In the genomic region with DNA sequence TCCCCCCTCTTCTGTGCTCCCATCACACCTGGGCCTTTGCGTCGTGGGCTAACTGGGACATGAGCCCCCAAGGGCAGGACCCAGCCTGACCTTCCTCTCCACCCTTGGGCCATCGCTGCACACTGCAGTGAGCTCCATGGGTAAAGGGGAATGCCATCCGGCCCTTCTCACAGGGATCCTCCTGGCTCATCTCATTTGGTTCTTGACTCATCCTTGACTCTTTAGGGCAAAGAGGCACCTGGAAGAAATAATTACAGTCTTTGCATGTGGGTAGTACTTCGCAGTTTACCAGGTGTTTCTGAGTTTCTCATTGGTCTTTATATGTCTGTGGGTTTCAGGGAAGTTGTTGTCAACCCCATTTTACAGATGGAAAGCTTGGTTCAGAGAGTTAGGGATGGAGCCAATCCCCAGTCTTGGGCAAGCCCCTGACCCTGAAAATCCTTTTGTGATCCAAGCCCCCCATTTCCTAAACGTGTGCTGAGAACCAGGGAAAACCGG, we compare ENCODE assay signal across 10 cellular contexts. TPM values are rescaled to one million over a fixed set of nuclear protein-coding genes. Genes with fewer than 3 reads are reported as not detected.
DNase-seq lines count a peak whose midpoint lies in the region; ATAC-seq lines count a peak whose summit lies in the region.
"Had no signal": no experiment of that assay in that cellular context is flagged by ENCODE, and none has a peak within 500 bp of the region (broad histone marks: within the 10 kb centered on the region; RNA-seq: fewer than 3 reads in every experiment).

No MANE protein-coding gene starts in this region.

- no peak overlapping the region for H4K8ac ChIP-seq in neuronal stem cell (ENCODE audit: low read depth, low read length)

- WGBS in neuronal stem cell (ENCODE audit: extremely low coverage in 2 of 2, insufficient read length in 2 of 2, insufficient replicate concordance in 1 of 2), 2 donors: no CpG with 5 or more reads among the region's 7 CpGs

- no peak overlapping the region for H4K91ac ChIP-seq in neuronal stem cell (ENCODE audit: low read depth, low read length, poor library complexity)

- H3K4me3 ChIP-seq in Jurkat, Clone E6-1 (ENCODE audit: low read length): peak overlapping the region; percentile 63
- no peak overlapping the region for H3K4me3 ChIP-seq in neuronal stem cell (ENCODE audit: low read length in 2 of 2)

- peaks cover 10% of the 10 kb centered on the region for H3K27me3 Mint-ChIP-seq in T-helper 1 cell treated with Interleukin-12 subunit alpha and Interleukin-12 subunit beta and Interleukin-4 antibody, amounts not matched to agents 30 μg/mL and 1 μg/mL, for 36 hours (ENCODE audit: low read depth)
- H3K27me3 Mint-ChIP-seq in activated naive CD8-positive, alpha-beta T cell treated with anti-CD3 and anti-CD28 coated beads, Interleukin-2, amount 50 U/mL, for 24 hours: no peaks in the 10 kb centered on the region

- ATAC-seq in activated naive CD8-positive, alpha-beta T cell treated with anti-CD3 and anti-CD28 coated beads, Interleukin-2, amount 50 U/mL, for 24 hours: peak; percentile 6
- ATAC-seq in esophagus mucosa: no peak

- H3K9me3 Mint-ChIP-seq in T-helper 1 cell treated with Interleukin-12 subunit alpha and Interleukin-12 subunit beta and Interleukin-4 antibody, amounts not matched to agents 30 μg/mL and 1 μg/mL, for 36 hours: no peaks in the 10 kb centered on the region
- H3K9me3 Mint-ChIP-seq in activated naive CD8-positive, alpha-beta T cell treated with anti-CD3 and anti-CD28 coated beads, Interleukin-2, amount 50 U/mL, for 24 hours: no peaks in the 10 kb centered on the region

- H3K27ac Mint-ChIP-seq in T-helper 1 cell treated with Interleukin-12 subunit alpha and Interleukin-12 subunit beta and Interleukin-4 antibody, amounts not matched to agents 30 μg/mL and 1 μg/mL, for 36 hours: peak overlapping the region; percentile 38
- H3K27ac Mint-ChIP-seq in activated naive CD8-positive, alpha-beta T cell treated with anti-CD3 and anti-CD28 coated beads, Interleukin-2, amount 50 U/mL, for 24 hours: peak overlapping the region; percentile 68

- peaks cover 0 to 4% of the 10 kb centered on the region in 2 donors for H3K4me1 ChIP-seq in neuronal stem cell (ENCODE audit: control insufficient read depth in 2 of 2, insufficient read depth in 1 of 2, low read depth in 1 of 2, low read length in 2 of 2)

- peak overlapping the region; percentile 42 for H3K4me3 Mint-ChIP-seq in T-helper 1 cell treated with Interleukin-12 subunit alpha and Interleukin-12 subunit beta and Interleukin-4 antibody, amounts not matched to agents 30 μg/mL and 1 μg/mL, for 36 hours
- peak overlapping the region; percentile 71 for H3K4me3 Mint-ChIP-seq in activated naive CD8-positive, alpha-beta T cell treated with anti-CD3 and anti-CD28 coated beads, Interleukin-2, amount 50 U/mL, for 24 hours

- H3K18ac ChIP-seq in neuronal stem cell (ENCODE audit: low read length): no peak overlapping the region

- H2BK15ac ChIP-seq in neuronal stem cell (ENCODE audit: low read length): no peak overlapping the region

- H3K9ac ChIP-seq in neuronal stem cell (ENCODE audit: low read depth, low read length, poor library complexity): no peak overlapping the region

- no peak overlapping the region for H2BK120ac ChIP-seq in neuronal stem cell (ENCODE audit: low read depth, low read length)

- peaks cover 0 to 2% of the 10 kb centered on the region in 2 donors for H3K9me3 ChIP-seq in neuronal stem cell (replicated peaks in 1 of 2; ENCODE audit: control insufficient read depth in 2 of 2, insufficient read depth in 1 of 2, low read depth in 1 of 2, low read length in 2 of 2)

- peaks cover 56% of the 10 kb centered on the region for H3K4me1 Mint-ChIP-seq in T-helper 1 cell treated with Interleukin-12 subunit alpha and Interleukin-12 subunit beta and Interleukin-4 antibody, amounts not matched to agents 30 μg/mL and 1 μg/mL, for 36 hours (ENCODE audit: low read depth)
- peaks cover 89% of the 10 kb centered on the region for H3K4me1 Mint-ChIP-seq in activated naive CD8-positive, alpha-beta T cell treated with anti-CD3 and anti-CD28 coated beads, Interleukin-2, amount 50 U/mL, for 24 hours

- peaks cover 2 to 34% (median 24%) of the 10 kb centered on the region in 3 experiments for H3K27me3 ChIP-seq in neuronal stem cell (ENCODE audit: control insufficient read depth in 3 of 3, insufficient read depth in 3 of 3, low read depth in 1 of 3, low read length in 3 of 3)

- H3K14ac ChIP-seq in neuronal stem cell (ENCODE audit: low read length): no peak overlapping the region

- H3K4ac ChIP-seq in neuronal stem cell (ENCODE audit: low read length): no peak overlapping the region

- peaks cover 2% of the 10 kb centered on the region for H3K36me3 Mint-ChIP-seq in T-helper 1 cell treated with Interleukin-12 subunit alpha and Interleukin-12 subunit beta and Interleukin-4 antibody, amounts not matched to agents 30 μg/mL and 1 μg/mL, for 36 hours (ENCODE audit: low read depth)
- no peaks in the 10 kb centered on the region for H3K36me3 Mint-ChIP-seq in activated naive CD8-positive, alpha-beta T cell treated with anti-CD3 and anti-CD28 coated beads, Interleukin-2, amount 50 U/mL, for 24 hours (ENCODE audit: low read depth)

- no peaks in the 10 kb centered on the region for H3K36me3 ChIP-seq in neuronal stem cell (replicated peaks in 1 of 2; ENCODE audit: control insufficient read depth in 2 of 2, insufficient read depth in 2 of 2, low read length in 2 of 2)

- H3K27ac ChIP-seq in neuronal stem cell (replicated peaks; ENCODE audit: low read length) (no peak overlapping the region), substantia nigra (ENCODE audit: low read depth, low read length, poor library complexity, severe bottlenecking) (no peak overlapping the region)

- no peak overlapping the region for H2BK5ac ChIP-seq in neuronal stem cell (ENCODE audit: low read length)

- no peaks in the 10 kb centered on the region for H3K79me1 ChIP-seq in neuronal stem cell (ENCODE audit: low read depth, low read length)

- no peak overlapping the region for H3K4me2 ChIP-seq in neuronal stem cell (ENCODE audit: insufficient read depth, low read length, poor library complexity, severe bottlenecking)

- no peak for DNase-seq in T-helper 1 cell
- no peak for DNase-seq in Jurkat, Clone E6-1 (ENCODE audit: low read depth, low spot score)
- DNase-seq in activated naive CD8-positive, alpha-beta T cell treated with anti-CD3 and anti-CD28 coated beads, Interleukin-2, amount 50 U/mL, for 24 hours: no peak
- no peak for DNase-seq in neuronal stem cell (ENCODE audit: low spot score)
- no peak for DNase-seq in substantia nigra (lab: John Stamatoyannopoulos, UW)
- DNase-seq in DMS 273 treated with DMSO at 0.1 percent for 48 hours (lab: John Stamatoyannopoulos, UW): no peak
- DNase-seq: foreskin melanocyte, kidney had no signal

- no peak overlapping the region for H2AFZ ChIP-seq in neuronal stem cell (ENCODE audit: low read length)

- H3K23ac ChIP-seq in neuronal stem cell (ENCODE audit: low read depth, low read length, poor library complexity): no peak overlapping the region

- peak overlapping the region; percentile 78 for H2AK5ac ChIP-seq in neuronal stem cell (ENCODE audit: low read depth, low read length)

- H2BK12ac ChIP-seq in neuronal stem cell (ENCODE audit: low read length): no peak overlapping the region

RNA-seq across cellular contexts. Expression of gene ID3, which starts 59.3 kb away (rescaled TPM):
- 164 TPM for polyA plus RNA-seq in Jurkat, Clone E6-1 (2012; ENCODE audit: insufficient read depth, insufficient read length)
- 99.9 TPM for polyA plus RNA-seq in neuronal stem cell (2013, experiment 1 of 2)
- 99.2 TPM for polyA plus RNA-seq in neuronal stem cell (2013, experiment 2 of 2)
- 25.7 TPM for total RNA-seq in esophagus mucosa
